1 cellular context compared by ENCODE assay signal in genomic region chr18:30999186-30999585, GRCh38.
TF ChIP-seq lines count a peak whose summit lies in the region.

No MANE protein-coding gene starts in this region.

TF ChIP-seq in Ishikawa, 13 proteins besides CTCF, POLR2A, EP300 and RAD21 (continued from another document):
- TF ChIP-seq USF1 (IDR thresholded peaks at IDR 0.05) (no peak), CREB1 (IDR thresholded peaks at IDR 0.05; ENCODE audit: low read depth) (no peak), NFIC (IDR thresholded peaks at IDR 0.05) (no peak), MAX (IDR thresholded peaks at IDR 0.05) (no peak), TAF1 (IDR thresholded peaks at IDR 0.05; ENCODE audit: low read depth) (no peak)
